Comparison of ENCODE assay signal across 1 cellular context in the genomic region with DNA sequence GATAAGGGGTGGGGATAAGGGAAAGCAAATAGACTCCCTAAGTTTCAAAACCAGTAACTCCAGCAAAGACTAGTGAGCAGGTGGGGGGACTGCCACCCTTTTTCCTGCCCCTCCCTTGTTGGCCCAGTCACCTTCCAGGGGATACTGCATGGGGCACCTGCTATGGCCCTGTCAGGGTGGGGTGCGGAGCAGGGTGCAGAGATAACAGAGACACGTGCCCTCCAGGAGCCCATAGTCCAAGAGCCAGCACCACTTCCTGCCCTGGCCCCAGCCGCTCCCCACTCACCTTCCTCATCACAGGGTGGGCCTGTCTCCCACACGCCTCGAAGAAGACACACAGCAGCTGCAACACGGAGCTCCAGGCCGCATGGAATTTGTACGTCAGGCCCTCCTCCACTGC.
A peak's percentile ranks its signal among the peaks of the same experiment; 100 is the strongest.
TF ChIP-seq lines count a peak whose summit lies in the region.

No MANE protein-coding gene starts in this region.

TF ChIP-seq in HepG2, 621 proteins besides CTCF, POLR2A, EP300 and RAD21:
- TF ChIP-seq, protein P1, sequence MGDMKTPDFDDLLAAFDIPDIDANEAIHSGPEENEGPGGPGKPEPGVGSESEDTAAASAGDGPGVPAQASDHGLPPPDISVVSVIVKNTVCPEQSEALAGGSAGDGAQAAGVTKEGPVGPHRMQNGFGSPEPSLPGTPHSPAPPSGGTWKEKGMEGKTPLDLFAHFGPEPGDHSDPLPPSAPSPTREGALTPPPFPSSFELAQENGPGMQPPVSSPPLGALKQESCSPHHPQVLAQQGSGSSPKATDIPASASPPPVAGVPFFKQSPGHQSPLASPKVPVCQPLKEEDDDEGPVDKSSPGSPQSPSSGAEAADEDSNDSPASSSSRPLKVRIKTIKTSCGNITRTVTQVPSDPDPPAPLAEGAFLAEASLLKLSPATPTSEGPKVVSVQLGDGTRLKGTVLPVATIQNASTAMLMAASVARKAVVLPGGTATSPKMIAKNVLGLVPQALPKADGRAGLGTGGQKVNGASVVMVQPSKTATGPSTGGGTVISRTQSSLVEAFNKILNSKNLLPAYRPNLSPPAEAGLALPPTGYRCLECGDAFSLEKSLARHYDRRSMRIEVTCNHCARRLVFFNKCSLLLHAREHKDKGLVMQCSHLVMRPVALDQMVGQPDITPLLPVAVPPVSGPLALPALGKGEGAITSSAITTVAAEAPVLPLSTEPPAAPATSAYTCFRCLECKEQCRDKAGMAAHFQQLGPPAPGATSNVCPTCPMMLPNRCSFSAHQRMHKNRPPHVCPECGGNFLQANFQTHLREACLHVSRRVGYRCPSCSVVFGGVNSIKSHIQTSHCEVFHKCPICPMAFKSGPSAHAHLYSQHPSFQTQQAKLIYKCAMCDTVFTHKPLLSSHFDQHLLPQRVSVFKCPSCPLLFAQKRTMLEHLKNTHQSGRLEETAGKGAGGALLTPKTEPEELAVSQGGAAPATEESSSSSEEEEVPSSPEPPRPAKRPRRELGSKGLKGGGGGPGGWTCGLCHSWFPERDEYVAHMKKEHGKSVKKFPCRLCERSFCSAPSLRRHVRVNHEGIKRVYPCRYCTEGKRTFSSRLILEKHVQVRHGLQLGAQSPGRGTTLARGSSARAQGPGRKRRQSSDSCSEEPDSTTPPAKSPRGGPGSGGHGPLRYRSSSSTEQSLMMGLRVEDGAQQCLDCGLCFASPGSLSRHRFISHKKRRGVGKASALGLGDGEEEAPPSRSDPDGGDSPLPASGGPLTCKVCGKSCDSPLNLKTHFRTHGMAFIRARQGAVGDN (CRISPR knock-in tag; IDR thresholded peaks at IDR 0.05): 0 out of 2 replicates have a peak, but pooled peaks have one; percentile 15
- TF ChIP-seq REXO4 (CRISPR knock-in tag; IDR thresholded peaks at IDR 0.05; ENCODE audit: borderline replicate concordance) (no peak), NFATC3 (CRISPR knock-in tag; IDR thresholded peaks at IDR 0.05) (no peak), ZNF761 (CRISPR knock-in tag; conservative IDR thresholded peaks at IDR 0.05) (no peak)
